In the genomic region with DNA sequence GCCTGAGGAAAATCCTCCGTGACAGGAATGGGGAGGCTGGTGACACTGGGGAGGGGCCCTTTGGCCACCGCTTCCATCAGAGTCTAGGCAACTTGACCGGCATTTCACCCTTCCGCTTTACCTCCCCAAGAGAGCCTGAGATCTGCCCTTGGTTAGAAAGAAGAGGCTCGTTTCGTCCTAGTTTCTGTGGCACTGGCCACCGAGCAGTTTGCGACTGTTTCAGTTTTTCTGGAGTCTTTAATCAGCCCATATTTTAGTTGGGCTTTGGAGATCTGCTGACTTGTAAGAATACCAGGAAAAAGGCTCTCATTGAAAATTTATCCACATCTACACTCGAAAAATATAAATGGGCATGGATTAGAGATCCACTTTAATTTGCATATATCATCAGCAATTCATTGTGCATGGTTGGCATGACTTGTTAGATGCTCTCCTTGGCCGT, we compare ENCODE assay signal across 8 cellular contexts. TPM values are rescaled to one million over a fixed set of nuclear protein-coding genes. Genes with fewer than 3 reads are reported as not detected.
DNase-seq lines count a peak whose midpoint lies in the region; ATAC-seq, FAIRE-seq and TF ChIP-seq lines count a peak whose summit lies in the region.

No MANE protein-coding gene starts in this region.

- H3K27me3 ChIP-seq in CD4-positive, alpha-beta T cell (ENCODE audit: control insufficient read depth, insufficient read depth, low read length), result peaks cover 43% of the 10 kb centered on the region
- 0 out of 7 replicates have a peak, but pooled peaks cover 0 to 2% (median 0%) of the 10 kb centered on the region in 4 experiments for H3K27me3 ChIP-seq in H1 (replicated peaks in 1 of 4; ENCODE audit: control insufficient read depth in 3 of 4, extremely low read depth in 1 of 4, insufficient read depth in 3 of 4, low read length in 3 of 4)

- H3K4me3 ChIP-seq in H1 (ENCODE audit: extremely low read depth in 1 of 4, insufficient read depth in 2 of 4, low read depth in 3 of 4, low read length in 4 of 4), result peak overlapping the region; percentile 66 to 96 (median 74)

- no peaks in the 10 kb centered on the region for H3K4me1 Mint-ChIP-seq in CD4-positive, alpha-beta T cell (ENCODE audit: low read depth)
- H3K4me1 Mint-ChIP-seq in neural crest cell, result peaks cover 10% of the 10 kb centered on the region

- peak overlapping the region; percentile 22 for H3K4me3 Mint-ChIP-seq in CD4-positive, alpha-beta T cell
- H3K4me3 Mint-ChIP-seq in neural crest cell, result peak overlapping the region; percentile 89

- POLR2A ChIA-PET in CD4-positive, alpha-beta T cell (lab: Charles Lee), result no interaction called here
- POLR2A ChIA-PET in H1 (lab: Charles Lee; ENCODE audit: partially characterized antibody), result interaction anchor here (0.7 kb wide), 1 partner anchor 10 kb away, joined by 3 read pairs; no protein-coding TSS in a partner anchor

- H3K56ac ChIP-seq in H1 (replicated peaks; ENCODE audit: insufficient read length, low read depth, low read length), result no peak overlapping the region

- TF ChIP-seq RAD21 in H1 (IDR thresholded peaks at IDR 0.05 in 1 of 2, conservative IDR thresholded peaks at IDR 0.05 in 1 of 2; ENCODE audit: low read depth in 2 of 2, low read length in 2 of 2), result no peak

- H2BK120ac ChIP-seq in H1 (replicated peaks; ENCODE audit: low read depth, low read length), result no peak overlapping the region

- peak overlapping the region; percentile 14 to 62 (median 34); a peak in 4 of 7 replicates for H3K9ac ChIP-seq in H1 (replicated peaks in 1 of 4; ENCODE audit: extremely low read depth in 1 of 4, low read depth in 3 of 4, low read length in 3 of 4)

- H3K79me2 ChIP-seq in H1 (ENCODE audit: control insufficient read depth in 1 of 2, insufficient read depth in 2 of 2, low read length in 2 of 2), result no peaks in the 10 kb centered on the region; a peak in 1 of 4 replicates

- 18% methylated on average over 8 of the region's 10 CpGs; no CpG with 5 or more reads in 1 of the 2 experiments for WGBS in H1 (ENCODE audit: extremely low coverage in 1 of 2, insufficient coverage in 1 of 2, insufficient read length in 1 of 2, insufficient replicate concordance in 2 of 2, low coverage in 1 of 2, low lambda C conversion rate in 2 of 2, missing lambda C conversion rate in 1 of 2), 2 experiments

- no peak for TF ChIP-seq CTCF in CD4-positive, alpha-beta T cell (IDR thresholded peaks at IDR 0.05)
- TF ChIP-seq CTCF in H1 (IDR thresholded peaks at IDR 0.05; ENCODE audit: control extremely low read depth in 1 of 3, insufficient read depth in 1 of 3, low read depth in 1 of 3, low read length in 3 of 3) (no peak), neural crest cell (conservative IDR thresholded peaks at IDR 0.05) (no peak)

- ATAC-seq in CD4-positive, alpha-beta T cell (ENCODE audit: poor library complexity), result no peak
- ATAC-seq in GM21723 (IDR thresholded peaks at IDR 0.05; ENCODE audit: unreplicated experiment), result peak; percentile 51
- ATAC-seq in GM18873 (IDR thresholded peaks at IDR 0.05; ENCODE audit: low FRiP score, unreplicated experiment), result no peak

- no peak overlapping the region for H3K14ac ChIP-seq in H1 (ENCODE audit: insufficient read length)

- H3K18ac ChIP-seq in H1 (ENCODE audit: extremely low read depth, low read length), result peak overlapping the region; percentile 15; the same call in 1 of the 2 replicates

- H2BK5ac ChIP-seq in H1 (ENCODE audit: low read depth, low read length), result no peak overlapping the region

- no peak for DNase-seq in CD4-positive, alpha-beta T cell
- DNase-seq in NOMO-1 treated with DMSO at 0.1 percent for 48 hours (lab: John Stamatoyannopoulos, UW; ENCODE audit: unreplicated experiment) (peak; percentile 7), H1 (ENCODE audit: low read depth in 1 of 2, low spot score in 2 of 2) (no peak), neural crest cell (ENCODE audit: low read depth, low spot score) (no peak), kidney glomerular epithelial cell (lab: John Stamatoyannopoulos, UW) (no peak)
- no peak for DNase-seq in stimulated activated CD8-positive, alpha-beta memory T cell treated with anti-CD3 and anti-CD28 coated beads, Interleukin-4, amount 100 ng/mL, for 48 hours

- no peaks in the 10 kb centered on the region for H4K20me1 ChIP-seq in H1 (replicated peaks in 1 of 2; ENCODE audit: control insufficient read depth in 1 of 2, insufficient read depth in 2 of 2, low read length in 2 of 2)

- no peak for TF ChIP-seq EP300 in H1 (IDR thresholded peaks at IDR 0.05; ENCODE audit: borderline replicate concordance in 1 of 2, low read depth in 2 of 2, low read length in 2 of 2)

- H3K23ac ChIP-seq in H1 (ENCODE audit: insufficient read length), result no peak overlapping the region

- no peaks in the 10 kb centered on the region for H3K9me3 Mint-ChIP-seq in CD4-positive, alpha-beta T cell
- H3K9me3 Mint-ChIP-seq in neural crest cell, result no peaks in the 10 kb centered on the region

- H3K36me3 Mint-ChIP-seq in CD4-positive, alpha-beta T cell (ENCODE audit: low read depth), result no peaks in the 10 kb centered on the region
- H3K36me3 Mint-ChIP-seq in neural crest cell (ENCODE audit: low read depth), result no peaks in the 10 kb centered on the region

- H3K36me3 ChIP-seq in H1 (ENCODE audit: control insufficient read depth in 2 of 4, insufficient read depth in 4 of 4, low read length in 3 of 4), result no peaks in the 10 kb centered on the region

- H3K23me2 ChIP-seq in H1 (ENCODE audit: low read depth, low read length), result peaks cover 6% of the 10 kb centered on the region

- peak overlapping the region; percentile 94 to 95 for H3K4me2 ChIP-seq in H1 (ENCODE audit: insufficient read depth in 1 of 2, low read depth in 2 of 2, low read length in 2 of 2)

- no peak overlapping the region for H2AK5ac ChIP-seq in H1 (ENCODE audit: low read depth, low read length)

- H2BK20ac ChIP-seq in H1 (ENCODE audit: low read length), result no peak overlapping the region; the same call in 1 of the 2 replicates

- H2BK12ac ChIP-seq in H1 (ENCODE audit: low read depth, low read length), result no peak overlapping the region

- H3K27ac ChIP-seq in CD4-positive, alpha-beta T cell (ENCODE audit: low read depth, low read length), result no peak overlapping the region
- H3K27ac ChIP-seq in H1 (ENCODE audit: low read depth, low read length), result no peak overlapping the region

- peaks cover 0 to 8% (median 6%) of the 10 kb centered on the region in 4 experiments; a peak in 4 of 7 replicates for H3K4me1 ChIP-seq in H1 (replicated peaks in 1 of 4; ENCODE audit: control insufficient read depth in 3 of 4, insufficient read depth in 4 of 4, low read length in 3 of 4)

- H2AFZ ChIP-seq in H1 (ENCODE audit: low read length), result peak overlapping the region; percentile 93

- intact Hi-C loops in CD4-positive, alpha-beta T cell (cut with DNase I, micrococcal nuclease), result no loop called here

- no peaks in the 10 kb centered on the region for H3K79me1 ChIP-seq in H1 (ENCODE audit: low read depth, low read length)

- H3K4ac ChIP-seq in H1 (replicated peaks; ENCODE audit: insufficient read length, low read depth, low read length), result no peak overlapping the region

- no peaks in the 10 kb centered on the region for H3K9me3 ChIP-seq in CD4-positive, alpha-beta T cell (ENCODE audit: control insufficient read depth, low read length)
- no peaks in the 10 kb centered on the region for H3K9me3 ChIP-seq in H1 (ENCODE audit: insufficient read depth in 2 of 2, low read depth in 1 of 2, low read length in 1 of 2)

- H4K8ac ChIP-seq in H1 (ENCODE audit: extremely low read depth, insufficient read depth, low read length), result no peak overlapping the region

- peaks cover 75% of the 10 kb centered on the region for H3K27me3 Mint-ChIP-seq in CD4-positive, alpha-beta T cell
- H3K27me3 Mint-ChIP-seq in neural crest cell (ENCODE audit: low read depth), result peaks cover 57% of the 10 kb centered on the region

- CTCF ChIA-PET in CD4-positive, alpha-beta T cell (lab: Charles Lee), result no interaction called here
- CTCF ChIA-PET in H1 (lab: Charles Lee; ENCODE audit: partially characterized antibody), result interaction anchor here (2.8 kb wide), 1 partner anchor 13 kb away, joined by 9 read pairs; no protein-coding TSS in a partner anchor

- no peak for FAIRE-seq in H1 (lab: Jason Lieb, UNC)

- no peak for TF ChIP-seq POLR2A in H1 (IDR thresholded peaks at IDR 0.05; ENCODE audit: control extremely low read depth in 1 of 2, low read depth in 2 of 2, low read length in 2 of 2)

- H4K5ac ChIP-seq in H1 (ENCODE audit: insufficient read length, low read depth, low read length), result peak overlapping the region; percentile 23

- no peak overlapping the region for H3K27ac Mint-ChIP-seq in CD4-positive, alpha-beta T cell
- no peak overlapping the region for H3K27ac Mint-ChIP-seq in neural crest cell (ENCODE audit: unreplicated experiment)

- no peak overlapping the region for H2BK15ac ChIP-seq in H1 (ENCODE audit: low read length)

- peak overlapping the region; percentile 29 for H4K91ac ChIP-seq in H1 (replicated peaks; ENCODE audit: insufficient read length, low read length)

TF ChIP-seq in H1, 55 proteins besides CTCF, POLR2A, EP300 and RAD21:
- TF ChIP-seq KDM4A (IDR thresholded peaks at IDR 0.05; ENCODE audit: low read depth, low read length, severe bottlenecking), result peak; percentile 56
- no peak for TF ChIP-seq SP4 (IDR thresholded peaks at IDR 0.05; ENCODE audit: low read length)
- TF ChIP-seq PHF8 (conservative IDR thresholded peaks at IDR 0.05; ENCODE audit: low read depth, low read length), result no peak
- peak; percentile 63; the same call in 1 of the 2 replicates for TF ChIP-seq BACH1 (IDR thresholded peaks at IDR 0.05; ENCODE audit: low read length)
- 0 out of 2 replicates have a peak, but pooled peaks have one; percentile 31 for TF ChIP-seq SUZ12 (IDR thresholded peaks at IDR 0.05; ENCODE audit: low read length)

RNA-seq across cellular contexts. Expression of gene ANKS1B, which starts 0.4 kb away (rescaled TPM):
- total RNA-seq in CD4-positive, alpha-beta T cell, result 1 to 10 TPM in 1 of 2 experiments, under 1 TPM in 1; 0.16 to 1.1 TPM
- total RNA-seq in H1 (2021; fragmentation: NEBNext Ultra II Directional; extraction: Animal tissue kit (Norgen Biotek cat#: 25700)), result 6.1 and 8.5 TPM in 2 replicates
- 2.7 TPM in 2 replicates for polyA plus RNA-seq in H1 (2011; rRNA removed)
- polyA plus RNA-seq in H1 (2011; cell fraction: cytosol; rRNA removed), result 2.9 TPM
- polyA plus RNA-seq in H1 (2011; cell fraction: nucleus; rRNA removed), result 8.2 TPM
- polyA plus RNA-seq in H1 (2012, experiment 1 of 2), result 3.1 to 4.5 TPM (median 4.1 TPM) in 4 replicates
- 1.3 TPM for polyA plus RNA-seq in H1 (2012, experiment 2 of 2)
- 2.8 TPM for polyA plus RNA-seq in H1 (2013, experiment 1 of 2)
- polyA plus RNA-seq in H1 (2013, experiment 2 of 2), result 3.6 TPM
- polyA minus RNA-seq in H1 (2011; rRNA and poly(A)+ RNA removed), result 18.3 and 23.7 TPM in 2 replicates
- polyA minus RNA-seq in H1 (2011; cell fraction: cytosol; rRNA and poly(A)+ RNA removed), result 5.1 TPM
- polyA minus RNA-seq in H1 (2011; cell fraction: nucleus; rRNA and poly(A)+ RNA removed), result 64.6 TPM
- total RNA-seq in neural crest cell, result 5.6 and 8.4 TPM in 2 replicates
